Comparison of ENCODE assay signal across 8 cellular contexts in genomic region chr22:30326704-30327362, GRCh38. TPM values are rescaled to one million over a fixed set of nuclear protein-coding genes. Genes with fewer than 3 reads are reported as not detected.
A peak's percentile ranks its signal among the peaks of the same experiment; 100 is the strongest.
DNase-seq lines count a peak whose midpoint lies in the region; ATAC-seq and TF ChIP-seq lines count a peak whose summit lies in the region.

TSS of gene TBC1D10A (minus strand) at chr22:30326941. CDS start at chr22:30326881, 60 bp downstream.

- TF ChIP-seq CTCF in WERI-Rb-1 (IDR thresholded peaks at IDR 0.05; ENCODE audit: low read depth, low read length) (no peak), breast epithelium (IDR thresholded peaks at IDR 0.05) (peak in 1 of 3 donors; percentile 15)

- H3K36me3 ChIP-seq in ACC112 (ENCODE audit: insufficient read depth, low read length): no peaks in the 10 kb centered on the region
- H3K36me3 ChIP-seq in WERI-Rb-1: peaks cover 17% of the 10 kb centered on the region
- H3K36me3 ChIP-seq in breast epithelium: no peaks in the 10 kb centered on the region
- H3K36me3 ChIP-seq in skeletal muscle tissue (ENCODE audit: control insufficient read depth in 3 of 3, insufficient read depth in 3 of 3, low read length in 3 of 3): peaks cover 2 to 5% (median 3%) of the 10 kb centered on the region in 3 donors

- peak within 1 kb of the TSS; percentile 85 for H2AFZ ChIP-seq in ACC112 (ENCODE audit: low read length, unreplicated experiment)

- peak within 1 kb of the TSS; percentile 68 to 80 (median 70) for H3K9ac ChIP-seq in skeletal muscle tissue (ENCODE audit: low read depth in 1 of 3, low read length in 3 of 3)

- DNase-seq in NCI-H2171 treated with DMSO at 0.1 percent for 48 hours (lab: John Stamatoyannopoulos, UW) (peak; percentile 97), WERI-Rb-1 (peak; percentile 91), breast epithelium (ENCODE audit: low spot score in 2 of 2) (peak; percentile 92 to 97)

- H3K9me3 ChIP-seq in WERI-Rb-1 (ENCODE audit: severe bottlenecking) (no peaks in the 10 kb centered on the region), breast epithelium (no peaks in the 10 kb centered on the region), iPS-18c (ENCODE audit: control insufficient read depth, insufficient read depth, low read length) (no peaks in the 10 kb centered on the region), skeletal muscle tissue (ENCODE audit: control insufficient read depth in 3 of 3, low read length in 3 of 3) (no peaks in the 10 kb centered on the region)

- peak; percentile 46 for TF ChIP-seq POLR2A in breast epithelium (IDR thresholded peaks at IDR 0.05)

- H3K4me1 ChIP-seq in ACC112 (ENCODE audit: control insufficient read depth, insufficient read depth, low read length, unreplicated experiment): peaks cover 16% of the 10 kb centered on the region
- H3K4me1 ChIP-seq in breast epithelium: peaks cover 6 to 25% of the 10 kb centered on the region in 2 donors
- H3K4me1 ChIP-seq in skeletal muscle tissue (ENCODE audit: control insufficient read depth in 3 of 3, insufficient read depth in 3 of 3, low read length in 3 of 3): peaks cover 24 to 28% (median 27%) of the 10 kb centered on the region in 3 donors

- ATAC-seq in GM18870 (IDR thresholded peaks at IDR 0.05; ENCODE audit: unreplicated experiment): peak; percentile 81
- peak; percentile 88 for ATAC-seq in HG03108 (IDR thresholded peaks at IDR 0.05; ENCODE audit: unreplicated experiment)

- intact Hi-C loops in breast epithelium (cut with DNase I; ENCODE audit: low total_unique reads): no loop called here

- H3K4me3 ChIP-seq in ACC112 (ENCODE audit: low read depth, low read length): peak within 1 kb of the TSS; percentile 89
- peak within 1 kb of the TSS; percentile 74 for H3K4me3 ChIP-seq in WERI-Rb-1 (ENCODE audit: low read depth, low read length)
- peak within 1 kb of the TSS; percentile 97 to 99 (median 97) for H3K4me3 ChIP-seq in breast epithelium
- H3K4me3 ChIP-seq in iPS-18c (ENCODE audit: insufficient read depth, low read depth, low read length): peak within 1 kb of the TSS; percentile 81
- H3K4me3 ChIP-seq in skeletal muscle tissue (ENCODE audit: low read length in 3 of 3): peak within 1 kb of the TSS; percentile 74 to 82 (median 80)

- H3K27me3 ChIP-seq in ACC112 (ENCODE audit: insufficient read depth, low read length): no peaks in the 10 kb centered on the region
- no peaks in the 10 kb centered on the region for H3K27me3 ChIP-seq in WERI-Rb-1 (ENCODE audit: insufficient read depth, low read depth, severe bottlenecking)
- H3K27me3 ChIP-seq in breast epithelium: no peaks in the 10 kb centered on the region
- no peaks in the 10 kb centered on the region for H3K27me3 ChIP-seq in skeletal muscle tissue (ENCODE audit: control insufficient read depth in 3 of 3, insufficient read depth in 3 of 3, low read length in 3 of 3)

- H3K27ac ChIP-seq in ACC112 (ENCODE audit: low read depth, low read length): peak within 1 kb of the TSS; percentile 53; the same call in 1 of the 2 replicates
- peak within 1 kb of the TSS; percentile 88 for H3K27ac ChIP-seq in WERI-Rb-1
- peak within 1 kb of the TSS; percentile 93 to 95 for H3K27ac ChIP-seq in breast epithelium
- H3K27ac ChIP-seq in skeletal muscle tissue (ENCODE audit: low read depth, low read length): peak within 1 kb of the TSS; percentile 60

- H3K79me2 ChIP-seq in ACC112 (ENCODE audit: control insufficient read depth, insufficient read depth, low read length, unreplicated experiment): peaks cover 22% of the 10 kb centered on the region

RNA-seq across cellular contexts. Expression of gene TBC1D10A, which starts in this region (rescaled TPM):
- 10 to 100 TPM; 25.0 to 50.1 (median 32.4) TPM for total RNA-seq in breast epithelium
- total RNA-seq in skeletal muscle tissue: 7.3 TPM

Comparison
In these comparisons a context has a peak if more than half of its experiments do, and no peak if none do; other contexts are left out.
1. Peak in every context shown above with its lines: DNase-seq, ATAC-seq, H3K4me3 ChIP-seq and H3K27ac ChIP-seq.